ENCODE assay signal across 15 cellular contexts in genomic region chr1:50105430-50105829, GRCh38. TPM values are rescaled to one million over a fixed set of nuclear protein-coding genes. Genes with fewer than 3 reads are reported as not detected.
DNase-seq lines count a peak whose midpoint lies in the region; ATAC-seq, FAIRE-seq and TF ChIP-seq lines count a peak whose summit lies in the region.
"Had no signal": no experiment of that assay in that cellular context is flagged by ENCODE, and none has a peak within 500 bp of the region (broad histone marks: within the 10 kb centered on the region; RNA-seq: fewer than 3 reads in every experiment).

No MANE protein-coding gene starts in this region.

- no peaks in the 10 kb centered on the region for H3F3A ChIP-seq in OCI-LY1 (ENCODE audit: insufficient read depth, low read length)

- no peaks in the 10 kb centered on the region for H3K36me3 Mint-ChIP-seq in glutamatergic neuron (ENCODE audit: unreplicated experiment)
- H3K36me3 Mint-ChIP-seq: activated naive CD4-positive, alpha-beta T cell treated with anti-CD3 and anti-CD28 coated beads, Interleukin-2, amount 10 ng/mL, durations not matched to agents 7 days and 5 days; CD4-positive, alpha-beta memory T cell had no signal

- no peaks in the 10 kb centered on the region for H3K36me3 ChIP-seq in OCI-LY1 (ENCODE audit: insufficient read depth, low read length)

- no peak overlapping the region for H3K9ac ChIP-seq in OCI-LY1 (ENCODE audit: low read length)

- no peaks in the 10 kb centered on the region for H3K27me3 ChIP-seq in OCI-LY1 (ENCODE audit: insufficient read depth, low read length)

- H3K9me2 ChIP-seq in OCI-LY1 (ENCODE audit: low read depth, low read length), result no peaks in the 10 kb centered on the region

- peak overlapping the region; percentile 95 for H3K4me3 Mint-ChIP-seq in glutamatergic neuron (ENCODE audit: unreplicated experiment)
- H3K4me3 Mint-ChIP-seq: activated naive CD4-positive, alpha-beta T cell treated with anti-CD3 and anti-CD28 coated beads, Interleukin-2, amount 10 ng/mL, durations not matched to agents 7 days and 5 days; CD4-positive, alpha-beta memory T cell had no signal

- no peak overlapping the region for H3K4me2 ChIP-seq in OCI-LY1 (ENCODE audit: low read length)

- peak overlapping the region; percentile 99 for H3K27ac Mint-ChIP-seq in glutamatergic neuron (ENCODE audit: unreplicated experiment)
- H3K27ac Mint-ChIP-seq: activated naive CD4-positive, alpha-beta T cell treated with anti-CD3 and anti-CD28 coated beads, Interleukin-2, amount 10 ng/mL, durations not matched to agents 7 days and 5 days; CD4-positive, alpha-beta memory T cell had no signal

- no peaks in the 10 kb centered on the region for H3K4me1 ChIP-seq in OCI-LY1 (ENCODE audit: insufficient read depth, low read length, severe bottlenecking)

- DNase-seq in GM12864 (ENCODE audit: low read depth) (no peak), NB4 (ENCODE audit: low read depth) (peak; percentile 4), glutamatergic neuron (peak; percentile 21), GM12892 (ENCODE audit: insufficient read length) (no peak)
- DNase-seq: activated CD4-positive, alpha-beta T cell treated with anti-CD3 and anti-CD28 coated beads, Interleukin-2, amount 50 U/mL, for 1 hour; activated naive CD4-positive, alpha-beta T cell treated with anti-CD3 and anti-CD28 coated beads, Interleukin-2, amount 10 ng/mL, durations not matched to agents 7 days and 5 days; MV-4-11; occipital lobe; stimulated activated CD4-positive, alpha-beta T cell treated with anti-CD3 and anti-CD28 coated beads, Interleukin-1b, Interleukin-23, amount 100 ng/mL, for 48 hours had no signal

- H3K4me3 ChIP-seq in GM12864 (ENCODE audit: low read depth, low read length), result no peak overlapping the region
- no peak overlapping the region for H3K4me3 ChIP-seq in NB4 (ENCODE audit: low read depth, low read length)
- no peak overlapping the region for H3K4me3 ChIP-seq in OCI-LY1 (ENCODE audit: low read depth, low read length, poor library complexity, severe bottlenecking)
- H3K4me3 ChIP-seq: SK-N-MC had no signal

- no peak for FAIRE-seq in GM12892 (lab: Jason Lieb, UNC)

- no peak overlapping the region for H2AFZ ChIP-seq in OCI-LY1 (ENCODE audit: low read length)

- TF ChIP-seq POLR2A in NB4 (IDR thresholded peaks at IDR 0.05; ENCODE audit: extremely low read depth, insufficient read length) (no peak), GM12892 (IDR thresholded peaks at IDR 0.05; ENCODE audit: low read depth, low read length) (no peak)

- no peak overlapping the region for H3K27ac ChIP-seq in OCI-LY1 (ENCODE audit: low read depth, low read length, poor library complexity, severe bottlenecking)
- H3K27ac ChIP-seq: SK-N-MC had no signal

- H4K20me1 ChIP-seq in OCI-LY1 (ENCODE audit: insufficient read depth, low read length), result no peaks in the 10 kb centered on the region

- H3K27me3 Mint-ChIP-seq in glutamatergic neuron (ENCODE audit: unreplicated experiment), result peaks cover 36% of the 10 kb centered on the region

- no peaks in the 10 kb centered on the region for H3K9me3 ChIP-seq in OCI-LY1 (ENCODE audit: low read length)

- no peaks in the 10 kb centered on the region for H3K79me2 ChIP-seq in OCI-LY1 (ENCODE audit: insufficient read depth, low read length)

- H3K4me1 Mint-ChIP-seq in glutamatergic neuron (ENCODE audit: low read depth, unreplicated experiment), result peaks cover 50% of the 10 kb centered on the region
- H3K4me1 Mint-ChIP-seq: activated naive CD4-positive, alpha-beta T cell treated with anti-CD3 and anti-CD28 coated beads, Interleukin-2, amount 10 ng/mL, durations not matched to agents 7 days and 5 days had no signal

- ATAC-seq in GM21360 (IDR thresholded peaks at IDR 0.05; ENCODE audit: unreplicated experiment) (no peak), GM19452 (IDR thresholded peaks at IDR 0.05; ENCODE audit: unreplicated experiment) (no peak), GM19035 (IDR thresholded peaks at IDR 0.05; ENCODE audit: unreplicated experiment) (no peak)

- TF ChIP-seq CTCF in GM12864 (IDR thresholded peaks at IDR 0.05; ENCODE audit: low read depth, low read length, missing control alignments) (peak; percentile 22), NB4 (IDR thresholded peaks at IDR 0.05; ENCODE audit: low read depth, low read length) (no peak), OCI-LY1 (IDR thresholded peaks at IDR 0.05; ENCODE audit: low read length) (peak; percentile 9; the same call in 1 of the 2 replicates), glutamatergic neuron (IDR thresholded peaks at IDR 0.05; ENCODE audit: partially characterized antibody, unreplicated experiment) (peak; percentile 82)

- peaks cover 57% of the 10 kb centered on the region for H3K9me3 Mint-ChIP-seq in glutamatergic neuron (ENCODE audit: unreplicated experiment)
- H3K9me3 Mint-ChIP-seq: activated naive CD4-positive, alpha-beta T cell treated with anti-CD3 and anti-CD28 coated beads, Interleukin-2, amount 10 ng/mL, durations not matched to agents 7 days and 5 days had no signal

RNA-seq across cellular contexts. Expression of gene ELAVL4, which starts 3.3 kb away (rescaled TPM):
- 477 TPM for total RNA-seq in glutamatergic neuron (ENCODE audit: unreplicated experiment)
- not detected for polyA plus RNA-seq in GM12892 (2012; ENCODE audit: missing spikeins)
- total RNA-seq: CD4-positive, alpha-beta memory T cell had no signal
- polyA plus RNA-seq: CD4-positive, alpha-beta memory T cell had no signal

Comparison
In these comparisons a context has a peak if more than half of its experiments do, and no peak if none do; other contexts are left out.
1. DNase-seq: peak in NB4 (single experiment) and glutamatergic neuron (single experiment); none in GM12864 (single experiment) and GM12892 (single experiment).